Comparison of ENCODE assay signal across 8 cellular contexts in genomic region chr1:6026095-6026809, GRCh38. TPM values are rescaled to one million over a fixed set of nuclear protein-coding genes. Genes with fewer than 3 reads are reported as not detected.
A peak's percentile ranks its signal among the peaks of the same experiment; 100 is the strongest.
DNase-seq lines count a peak whose midpoint lies in the region; ATAC-seq and TF ChIP-seq lines count a peak whose summit lies in the region.

No MANE protein-coding gene starts in this region.

- TF ChIP-seq CTCF in mesothelial cell of epicardium (IDR thresholded peaks at IDR 0.05; ENCODE audit: unreplicated experiment): no peak

- peaks cover 57% of the 10 kb centered on the region for H3K27me3 Mint-ChIP-seq in mesothelial cell of epicardium (ENCODE audit: low read depth)

- DNase-seq in DMS153 treated with DMSO at 0.1 percent for 48 hours (lab: John Stamatoyannopoulos, UW; ENCODE audit: unreplicated experiment): peak; percentile 81
- DNase-seq in RKO (ENCODE audit: low spot score): peak; percentile 92
- DNase-seq in activated T-helper 1 cell treated with anti-CD3 and anti-CD28 coated beads, Interleukin-2, amount 50 U/mL, for 16 hours (ENCODE audit: low read depth in 1 of 2, low spot score in 1 of 2): peak; percentile 87 to 88
- peak; percentile 84 for DNase-seq in left cardiac atrium
- DNase-seq in stimulated activated CD4-positive, alpha-beta T cell treated with anti-CD3 and anti-CD28 coated beads, Interleukin-12 subunit alpha, Interleukin-12 subunit beta, amount 100 ng/mL, for 24 hours (ENCODE audit: low read depth in 2 of 2): peak; percentile 89 to 94
- DNase-seq in mesothelial cell of epicardium (ENCODE audit: low spot score in 2 of 2, unreplicated experiment in 2 of 2): no peak

- no peaks in the 10 kb centered on the region for H3K36me3 Mint-ChIP-seq in mesothelial cell of epicardium

- peak; percentile 70 for ATAC-seq in GM19468 (IDR thresholded peaks at IDR 0.05; ENCODE audit: extremely low read depth, unreplicated experiment)
- ATAC-seq in HG03571 (IDR thresholded peaks at IDR 0.05; ENCODE audit: unreplicated experiment): peak; percentile 81
- peak; percentile 91 to 93 for ATAC-seq in left cardiac atrium

- no peak overlapping the region for H3K27ac Mint-ChIP-seq in mesothelial cell of epicardium

- H3K4me1 Mint-ChIP-seq in mesothelial cell of epicardium: peaks cover 2% of the 10 kb centered on the region

- no peaks in the 10 kb centered on the region for H3K9me3 Mint-ChIP-seq in mesothelial cell of epicardium

- no peak overlapping the region for H3K4me3 Mint-ChIP-seq in mesothelial cell of epicardium

- intact Hi-C loops in left cardiac atrium (cut with DNase I): no loop called here

RNA-seq across cellular contexts. Expression of gene KCNAB2, which starts 19.4 kb away (rescaled TPM):
- 10 to 100 TPM; 13.2 to 14.7 TPM for total RNA-seq in left cardiac atrium
- total RNA-seq in mesothelial cell of epicardium: 10.7 to 12.7 TPM (median 10.8 TPM) in 3 replicates

RNA-seq across cellular contexts. Expression of gene NPHP4, which starts 34.0 kb away (rescaled TPM):
- total RNA-seq in left cardiac atrium: 1 to 10 TPM; 5.1 to 7.3 TPM
- total RNA-seq in mesothelial cell of epicardium: 15.6 to 16.4 TPM (median 16.4 TPM) in 3 replicates

Comparison
In these comparisons a context has a peak if more than half of its experiments do, and no peak if none do; other contexts are left out.
1. DNase-seq: peak in DMS153 treated with DMSO at 0.1 percent for 48 hours (single experiment), RKO (single experiment), activated T-helper 1 cell treated with anti-CD3 and anti-CD28 coated beads, Interleukin-2, amount 50 U/mL, for 16 hours (2 of 2), left cardiac atrium (single experiment) and stimulated activated CD4-positive, alpha-beta T cell treated with anti-CD3 and anti-CD28 coated beads, Interleukin-12 subunit alpha, Interleukin-12 subunit beta, amount 100 ng/mL, for 24 hours (2 of 2); none in mesothelial cell of epicardium (0 of 2).
2. Peak in every context shown above with its lines, with median percentiles within 50 percentile points of each other: ATAC-seq.